Comparison of ENCODE assay signal across 22 cellular contexts in the genomic region with DNA sequence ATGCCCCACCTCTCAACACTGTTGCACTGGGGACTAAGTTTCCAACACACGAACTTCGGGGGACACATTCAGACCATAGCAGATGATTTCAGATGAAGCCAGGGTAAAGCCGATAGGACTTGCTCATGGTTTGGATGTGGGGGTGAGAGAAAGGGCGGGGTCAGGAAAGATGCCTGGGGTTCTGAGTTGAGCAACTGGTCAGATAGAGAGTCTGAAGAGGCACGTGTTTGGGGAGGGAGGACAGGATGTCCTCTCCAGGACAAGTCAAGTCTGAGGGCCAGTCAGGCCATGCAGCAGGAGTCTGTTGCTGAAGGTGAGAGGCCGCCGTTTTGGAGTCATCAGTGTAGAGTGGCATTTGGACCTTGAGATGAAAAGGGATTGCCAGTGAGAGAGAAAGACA.
DNase-seq lines count a peak whose midpoint lies in the region; ATAC-seq and TF ChIP-seq lines count a peak whose summit lies in the region.
"Had no signal": no experiment of that assay in that cellular context is flagged by ENCODE, and none has a peak within 500 bp of the region (broad histone marks: within the 10 kb centered on the region; RNA-seq: fewer than 3 reads in every experiment).

No MANE protein-coding gene starts in this region.

- TF ChIP-seq CTCF in neural progenitor cell (IDR thresholded peaks at IDR 0.05) (no peak), upper lobe of right lung (IDR thresholded peaks at IDR 0.05) (no peak)

- H3K4me2 ChIP-seq in GM23248 (ENCODE audit: unreplicated experiment): no peak overlapping the region
- peak overlapping the region; percentile 45 for H3K4me2 ChIP-seq in neural progenitor cell
- H3K4me2 ChIP-seq: BLaER1 treated with 17β-estradiol and CSF1 and Interleukin-3, amounts not matched to agents 10 nM and 100 nM; SK-N-SH had no signal

- 0 out of 2 replicates have a peak, but pooled peaks cover 7% of the 10 kb centered on the region for H3K4me1 ChIP-seq in GM23248 (ENCODE audit: insufficient read depth)
- H3K4me1 ChIP-seq in neural progenitor cell: peaks cover 46% of the 10 kb centered on the region
- no peaks in the 10 kb centered on the region for H3K4me1 ChIP-seq in upper lobe of right lung

- H3K4me1 Mint-ChIP-seq in T-helper 17 cell (peaks cover 10% of the 10 kb centered on the region), neural progenitor cell (peaks cover 37% of the 10 kb centered on the region)

- ATAC-seq in T-helper 17 cell (no peak), upper lobe of right lung (peak; percentile 37)
- ATAC-seq: GM12878, HepG2 had no signal

- 70 to 74% methylated on average over 7 of the region's 7 CpGs for WGBS in GM23248 (ENCODE audit: low coverage in 1 of 2, low lambda C conversion rate in 2 of 2, missing lambda C conversion rate in 2 of 2), 2 experiments

- H4K20me1 ChIP-seq in GM23248 (ENCODE audit: insufficient read depth) (no peaks in the 10 kb centered on the region), neural progenitor cell (ENCODE audit: low read depth) (no peaks in the 10 kb centered on the region)
- H4K20me1 ChIP-seq: BLaER1 treated with 17β-estradiol and CSF1 and Interleukin-3, amounts not matched to agents 10 nM and 100 nM had no signal

- no peaks in the 10 kb centered on the region for H3K9me2 ChIP-seq in GM23248 (ENCODE audit: insufficient read depth)
- H3K9me2 ChIP-seq: SK-N-SH had no signal

- intact Hi-C loops in upper lobe of right lung (cut with DNase I): no loop called here

- H3K9ac ChIP-seq in GM23248 (peak overlapping the region; percentile 63; the same call in 1 of the 2 replicates), neural progenitor cell (no peak overlapping the region)
- H3K9ac ChIP-seq: BLaER1 treated with 17β-estradiol and CSF1 and Interleukin-3, amounts not matched to agents 10 nM and 100 nM; SK-N-SH had no signal

- no peak overlapping the region for H3K4me3 ChIP-seq in GM23248
- H3K4me3 ChIP-seq in neural progenitor cell: no peak overlapping the region
- no peak overlapping the region for H3K4me3 ChIP-seq in upper lobe of right lung
- H3K4me3 ChIP-seq: BLaER1 treated with 17β-estradiol and CSF1 and Interleukin-3, amounts not matched to agents 10 nM and 100 nM; GM12878 had no signal

- H3K4me3 Mint-ChIP-seq in T-helper 17 cell (no peak overlapping the region), neural progenitor cell (no peak overlapping the region)
- H3K4me3 Mint-ChIP-seq: CD4-positive, alpha-beta T cell had no signal

- H3K27me3 Mint-ChIP-seq in T-helper 17 cell (no peaks in the 10 kb centered on the region), neural progenitor cell (ENCODE audit: insufficient read depth, low read depth) (no peaks in the 10 kb centered on the region)
- H3K27me3 Mint-ChIP-seq: CD4-positive, alpha-beta T cell had no signal

- peak overlapping the region; percentile 57 for H3K27ac Mint-ChIP-seq in T-helper 17 cell
- peak overlapping the region; percentile 7 for H3K27ac Mint-ChIP-seq in neural progenitor cell
- H3K27ac Mint-ChIP-seq: CD4-positive, alpha-beta T cell had no signal

- H2AFZ ChIP-seq in GM23248 (peak overlapping the region; percentile 72), neural progenitor cell (replicated peaks) (no peak overlapping the region)

- no peaks in the 10 kb centered on the region for H3K36me3 Mint-ChIP-seq in T-helper 17 cell (ENCODE audit: low read depth)
- no peaks in the 10 kb centered on the region for H3K36me3 Mint-ChIP-seq in neural progenitor cell

- H3K27ac ChIP-seq in GM23248: no peak overlapping the region
- no peak overlapping the region for H3K27ac ChIP-seq in neural progenitor cell
- no peak overlapping the region for H3K27ac ChIP-seq in upper lobe of right lung
- H3K27ac ChIP-seq: BLaER1 treated with 17β-estradiol and CSF1 and Interleukin-3, amounts not matched to agents 10 nM and 100 nM had no signal

- in situ Hi-C loops in GM23248 (cut with MboI): no loop called here

- peaks cover 8% of the 10 kb centered on the region for H3K9me3 Mint-ChIP-seq in neural progenitor cell

- H3K9me3 ChIP-seq in GM23248 (ENCODE audit: low read depth) (no peaks in the 10 kb centered on the region), T-helper 17 cell (ENCODE audit: control insufficient read depth, low read length, poor library complexity, severe bottlenecking) (no peaks in the 10 kb centered on the region), neural progenitor cell (ENCODE audit: low read depth) (no peaks in the 10 kb centered on the region), upper lobe of right lung (no peaks in the 10 kb centered on the region)
- H3K9me3 ChIP-seq: SK-N-SH had no signal

- H3F3A ChIP-seq in GM23248 (ENCODE audit: insufficient read depth) (no peaks in the 10 kb centered on the region), neural progenitor cell (ENCODE audit: low read depth) (peaks cover 5% of the 10 kb centered on the region)

- DNase-seq in GM23248 (peak; percentile 19), T-helper 17 cell (no peak), neural progenitor cell (ENCODE audit: low spot score) (no peak), upper lobe of right lung (no peak), DMS153 (lab: John Stamatoyannopoulos, UW) (no peak), NCI-H2227 (lab: John Stamatoyannopoulos, UW; ENCODE audit: unreplicated experiment) (no peak), GM03348 (ENCODE audit: low spot score) (no peak)
- DNase-seq: CD4-positive, alpha-beta T cell; GOT3; HCEC 1CT; Kasumi-1; NCI-H1105; NCI-H1436 treated with DMSO at 0.1 percent for 48 hours; NCI-H1930; NCI-H2107; NCI-H446; NCI-H524 treated with DMSO at 0.1 percent for 48 hours; NCI-H774; SK-N-SH had no signal

- H3K27me3 ChIP-seq in GM23248 (replicated peaks; ENCODE audit: insufficient read depth): no peaks in the 10 kb centered on the region
- H3K27me3 ChIP-seq in neural progenitor cell: no peaks in the 10 kb centered on the region
- H3K27me3 ChIP-seq in upper lobe of right lung: no peaks in the 10 kb centered on the region
- H3K27me3 ChIP-seq: BLaER1 treated with 17β-estradiol and CSF1 and Interleukin-3, amounts not matched to agents 10 nM and 100 nM had no signal

- no peaks in the 10 kb centered on the region for H3K36me3 ChIP-seq in GM23248 (ENCODE audit: low read depth)
- no peaks in the 10 kb centered on the region for H3K36me3 ChIP-seq in neural progenitor cell
- no peaks in the 10 kb centered on the region for H3K36me3 ChIP-seq in upper lobe of right lung

- H3K79me2 ChIP-seq in GM23248 (ENCODE audit: insufficient read depth) (no peaks in the 10 kb centered on the region), neural progenitor cell (ENCODE audit: low read depth) (no peaks in the 10 kb centered on the region)
